14 cellular contexts compared by ENCODE assay signal in the genomic region with DNA sequence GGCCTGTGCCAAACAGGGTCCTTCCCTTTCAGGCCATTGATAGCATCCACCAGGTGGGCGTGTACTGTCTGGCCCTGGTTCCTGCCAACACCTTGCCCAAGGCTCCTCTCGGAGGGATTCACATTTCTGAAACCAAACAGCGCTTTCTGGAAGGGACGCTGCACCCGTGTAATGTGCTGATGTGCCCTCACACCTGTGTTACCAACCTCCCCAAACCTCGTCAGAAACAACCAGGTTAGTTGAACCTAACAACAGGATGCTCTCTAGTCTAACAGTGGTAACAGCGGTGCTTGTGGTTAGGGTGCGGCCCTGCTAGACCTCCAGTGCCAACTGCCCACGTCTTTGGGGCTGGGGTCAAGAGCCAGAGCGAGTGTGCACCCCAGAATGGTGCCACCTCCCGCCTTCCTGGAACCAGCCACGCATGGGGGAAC. TPM values are rescaled to one million over a fixed set of nuclear protein-coding genes. Genes with fewer than 3 reads are reported as not detected.
DNase-seq lines count a peak whose midpoint lies in the region; ATAC-seq and TF ChIP-seq lines count a peak whose summit lies in the region.
"Had no signal": no experiment of that assay in that cellular context is flagged by ENCODE, and none has a peak within 500 bp of the region (broad histone marks: within the 10 kb centered on the region; RNA-seq: fewer than 3 reads in every experiment).

No MANE protein-coding gene starts in this region.

- H3K4ac ChIP-seq in H9 (ENCODE audit: low read depth, low read length) = no peak overlapping the region

- no peaks in the 10 kb centered on the region for H3K27me3 ChIP-seq in H9 (ENCODE audit: insufficient read depth, low read length)
- H3K27me3 ChIP-seq: pancreas had no signal

- peaks cover 55% of the 10 kb centered on the region for H3K4me1 Mint-ChIP-seq in activated CD4-positive, alpha-beta T cell treated with anti-CD3 and anti-CD28 coated beads for 36 hours
- H3K4me1 Mint-ChIP-seq in activated CD4-positive, alpha-beta T cell treated with anti-CD3 and anti-CD28 coated beads, Interleukin-2, amount 10 ng/mL, durations not matched to agents 7 days and 5 days = peaks cover 55% of the 10 kb centered on the region
- H3K4me1 Mint-ChIP-seq in activated naive CD8-positive, alpha-beta T cell treated with anti-CD3 and anti-CD28 coated beads, Interleukin-2, amount 50 U/mL, for 24 hours = peaks cover 45% of the 10 kb centered on the region
- peaks cover 13 to 24% of the 10 kb centered on the region in 2 donors for H3K4me1 Mint-ChIP-seq in stimulated activated naive B cell treated with anti-CD40 and anti-IgM and Interleukin-4, amounts not matched to agents 10 μg/mL and 1 μg/mL and 100 μg/mL, for 72 hours
- H3K4me1 Mint-ChIP-seq in H9 = no peaks in the 10 kb centered on the region
- H3K4me1 Mint-ChIP-seq: endodermal cell had no signal

- no peak overlapping the region for H4K8ac ChIP-seq in H9 (replicated peaks; ENCODE audit: insufficient read length, low read depth, low read length)

- H3K23ac ChIP-seq in H9 (ENCODE audit: insufficient read length, low read depth, low read length) = no peak overlapping the region

- POLR2A ChIA-PET in activated CD4-positive, alpha-beta T cell treated with anti-CD3 and anti-CD28 coated beads for 36 hours (lab: Charles Lee) = no interaction called here
- POLR2A ChIA-PET in activated CD4-positive, alpha-beta T cell treated with anti-CD3 and anti-CD28 coated beads, Interleukin-2, amount 10 ng/mL, durations not matched to agents 7 days and 5 days (lab: Charles Lee) = no interaction called here

- no peaks in the 10 kb centered on the region for H3K23me2 ChIP-seq in H9 (ENCODE audit: insufficient read length, low read depth, low read length, poor library complexity, severe bottlenecking)

- H2AK5ac ChIP-seq in H9 (ENCODE audit: insufficient read length, low read length) = no peak overlapping the region

- peaks cover 34% of the 10 kb centered on the region for H3K36me3 Mint-ChIP-seq in activated CD4-positive, alpha-beta T cell treated with anti-CD3 and anti-CD28 coated beads for 36 hours (ENCODE audit: low read depth)
- H3K36me3 Mint-ChIP-seq in activated CD4-positive, alpha-beta T cell treated with anti-CD3 and anti-CD28 coated beads, Interleukin-2, amount 10 ng/mL, durations not matched to agents 7 days and 5 days (ENCODE audit: low read depth) = peaks cover 75% of the 10 kb centered on the region
- H3K36me3 Mint-ChIP-seq in activated naive CD8-positive, alpha-beta T cell treated with anti-CD3 and anti-CD28 coated beads, Interleukin-2, amount 50 U/mL, for 24 hours (ENCODE audit: low read depth) = peaks cover 17% of the 10 kb centered on the region
- peaks cover 54 to 62% of the 10 kb centered on the region in 2 donors for H3K36me3 Mint-ChIP-seq in stimulated activated naive B cell treated with anti-CD40 and anti-IgM and Interleukin-4, amounts not matched to agents 10 μg/mL and 1 μg/mL and 100 μg/mL, for 72 hours
- H3K36me3 Mint-ChIP-seq in H9 (ENCODE audit: insufficient read depth in 1 of 3, low read depth in 3 of 3) = peaks cover 9 to 61% (median 61%) of the 10 kb centered on the region in 3 experiments; a peak in 6 of 7 replicates

- H2BK5ac ChIP-seq in H9 (ENCODE audit: insufficient read length, low read length) = no peak overlapping the region

- H3K4me1 ChIP-seq in H9 (ENCODE audit: insufficient read depth, low read length) = no peaks in the 10 kb centered on the region
- H3K4me1 ChIP-seq: pancreas had no signal

- no peak overlapping the region for H4K91ac ChIP-seq in H9 (ENCODE audit: insufficient read length, low read depth, low read length)

- H3K79me2 ChIP-seq in H9 (ENCODE audit: insufficient read depth, low read length) = no peaks in the 10 kb centered on the region

- H2AFZ ChIP-seq in H9 (ENCODE audit: low read length) = no peak overlapping the region

- no peak overlapping the region for H3K9ac ChIP-seq in H9 (ENCODE audit: extremely low read depth, insufficient read length, low read length)

- intact Hi-C loops in activated CD4-positive, alpha-beta T cell treated with anti-CD3 and anti-CD28 coated beads for 36 hours (cut with DNase I, micrococcal nuclease) = no loop called here

- H3K9me3 Mint-ChIP-seq in activated CD4-positive, alpha-beta T cell treated with anti-CD3 and anti-CD28 coated beads for 36 hours (ENCODE audit: low read depth) = no peaks in the 10 kb centered on the region
- H3K9me3 Mint-ChIP-seq in activated CD4-positive, alpha-beta T cell treated with anti-CD3 and anti-CD28 coated beads, Interleukin-2, amount 10 ng/mL, durations not matched to agents 7 days and 5 days = peaks cover 7% of the 10 kb centered on the region
- H3K9me3 Mint-ChIP-seq in activated naive CD8-positive, alpha-beta T cell treated with anti-CD3 and anti-CD28 coated beads, Interleukin-2, amount 50 U/mL, for 24 hours = no peaks in the 10 kb centered on the region
- peaks cover 4 to 7% of the 10 kb centered on the region in 2 donors for H3K9me3 Mint-ChIP-seq in stimulated activated naive B cell treated with anti-CD40 and anti-IgM and Interleukin-4, amounts not matched to agents 10 μg/mL and 1 μg/mL and 100 μg/mL, for 72 hours
- H3K9me3 Mint-ChIP-seq in H9 = no peaks in the 10 kb centered on the region; a peak in 1 of 5 replicates

- TF ChIP-seq CTCF in H9 (conservative IDR thresholded peaks at IDR 0.05) = no peak

- no peaks in the 10 kb centered on the region for H3K79me1 ChIP-seq in H9 (ENCODE audit: insufficient read depth, low read depth, low read length, poor library complexity, severe bottlenecking)

- no peak overlapping the region for H2BK120ac ChIP-seq in H9 (ENCODE audit: low read depth, low read length, poor library complexity, severe bottlenecking)

- H3K14ac ChIP-seq in H9 (ENCODE audit: insufficient read depth, low read length) = no peak overlapping the region; the same call in 1 of the 2 replicates

- H2BK12ac ChIP-seq in H9 (ENCODE audit: insufficient read length, low read depth, low read length) = no peak overlapping the region

- no peak overlapping the region for H3K4me2 ChIP-seq in H9 (ENCODE audit: insufficient read depth, insufficient read length, low read length)

- H3K27ac Mint-ChIP-seq in activated CD4-positive, alpha-beta T cell treated with anti-CD3 and anti-CD28 coated beads for 36 hours = peak overlapping the region; percentile 81
- peak overlapping the region; percentile 92 for H3K27ac Mint-ChIP-seq in activated CD4-positive, alpha-beta T cell treated with anti-CD3 and anti-CD28 coated beads, Interleukin-2, amount 10 ng/mL, durations not matched to agents 7 days and 5 days
- peak overlapping the region; percentile 28 for H3K27ac Mint-ChIP-seq in activated naive CD8-positive, alpha-beta T cell treated with anti-CD3 and anti-CD28 coated beads, Interleukin-2, amount 50 U/mL, for 24 hours
- H3K27ac Mint-ChIP-seq in stimulated activated naive B cell treated with anti-CD40 and anti-IgM and Interleukin-4, amounts not matched to agents 10 μg/mL and 1 μg/mL and 100 μg/mL, for 72 hours = peak overlapping the region; percentile 10
- H3K27ac Mint-ChIP-seq in H9 = no peak overlapping the region; a peak in 1 of 7 replicates
- H3K27ac Mint-ChIP-seq: endodermal cell had no signal

- no peak overlapping the region for H3K4me3 Mint-ChIP-seq in activated CD4-positive, alpha-beta T cell treated with anti-CD3 and anti-CD28 coated beads for 36 hours
- peak overlapping the region; percentile 17 for H3K4me3 Mint-ChIP-seq in activated CD4-positive, alpha-beta T cell treated with anti-CD3 and anti-CD28 coated beads, Interleukin-2, amount 10 ng/mL, durations not matched to agents 7 days and 5 days
- no peak overlapping the region for H3K4me3 Mint-ChIP-seq in activated naive CD8-positive, alpha-beta T cell treated with anti-CD3 and anti-CD28 coated beads, Interleukin-2, amount 50 U/mL, for 24 hours
- H3K4me3 Mint-ChIP-seq in stimulated activated naive B cell treated with anti-CD40 and anti-IgM and Interleukin-4, amounts not matched to agents 10 μg/mL and 1 μg/mL and 100 μg/mL, for 72 hours = no peak overlapping the region
- H3K4me3 Mint-ChIP-seq in H9 = no peak overlapping the region
- H3K4me3 Mint-ChIP-seq: endodermal cell had no signal

- no peak overlapping the region for H3K18ac ChIP-seq in H9 (ENCODE audit: insufficient read length, low read depth, low read length)

- H4K20me1 ChIP-seq in H9 (ENCODE audit: control insufficient read depth, insufficient read depth, insufficient read length) = peaks cover 2% of the 10 kb centered on the region

- H2BK15ac ChIP-seq in H9 (ENCODE audit: low read depth, low read length) = no peak overlapping the region

- peak; percentile 44 for DNase-seq in activated CD4-positive, alpha-beta T cell treated with anti-CD3 and anti-CD28 coated beads for 36 hours
- no peak for DNase-seq in activated CD4-positive, alpha-beta T cell treated with anti-CD3 and anti-CD28 coated beads for 48 hours
- DNase-seq in activated CD4-positive, alpha-beta T cell treated with anti-CD3 and anti-CD28 coated beads, Interleukin-2, amount 10 ng/mL, durations not matched to agents 7 days and 5 days = peak; percentile 76
- peak; percentile 25 for DNase-seq in activated naive CD8-positive, alpha-beta T cell treated with anti-CD3 and anti-CD28 coated beads, Interleukin-2, amount 50 U/mL, for 24 hours
- no peak for DNase-seq in stimulated activated naive B cell treated with anti-CD40 and anti-IgM and Interleukin-4, amounts not matched to agents 10 μg/mL and 1 μg/mL and 100 μg/mL, for 72 hours
- DNase-seq in HT-29 (ENCODE audit: low spot score) = no peak
- DNase-seq in H9 = no peak
- DNase-seq: endodermal cell; left cardiac atrium; NCI-H2107; pancreas; stimulated activated CD4-positive, alpha-beta T cell treated with anti-CD3 and anti-CD28 coated beads, Interleukin-2, amount 100 ng/mL, for 48 hours had no signal

- no CpG with 5 or more reads among the region's 12 CpGs for WGBS in H9 (ENCODE audit: extremely low coverage, insufficient read length, low lambda C conversion rate)

- no peaks in the 10 kb centered on the region for H3K27me3 Mint-ChIP-seq in activated CD4-positive, alpha-beta T cell treated with anti-CD3 and anti-CD28 coated beads for 36 hours
- H3K27me3 Mint-ChIP-seq in activated CD4-positive, alpha-beta T cell treated with anti-CD3 and anti-CD28 coated beads, Interleukin-2, amount 10 ng/mL, durations not matched to agents 7 days and 5 days = no peaks in the 10 kb centered on the region
- no peaks in the 10 kb centered on the region for H3K27me3 Mint-ChIP-seq in activated naive CD8-positive, alpha-beta T cell treated with anti-CD3 and anti-CD28 coated beads, Interleukin-2, amount 50 U/mL, for 24 hours
- H3K27me3 Mint-ChIP-seq in stimulated activated naive B cell treated with anti-CD40 and anti-IgM and Interleukin-4, amounts not matched to agents 10 μg/mL and 1 μg/mL and 100 μg/mL, for 72 hours = no peaks in the 10 kb centered on the region
- no peaks in the 10 kb centered on the region for H3K27me3 Mint-ChIP-seq in H9 (ENCODE audit: low read depth)

- peak; percentile 31 for ATAC-seq in activated CD4-positive, alpha-beta T cell treated with anti-CD3 and anti-CD28 coated beads for 36 hours
- no peak for ATAC-seq in activated naive CD8-positive, alpha-beta T cell treated with anti-CD3 and anti-CD28 coated beads, Interleukin-2, amount 50 U/mL, for 24 hours
- ATAC-seq in stimulated activated naive B cell treated with anti-CD40 and anti-IgM and Interleukin-4, amounts not matched to agents 10 μg/mL and 1 μg/mL and 100 μg/mL, for 72 hours (replicated peaks) = peak; percentile 35 to 57
- ATAC-seq in HG03565 (IDR thresholded peaks at IDR 0.05; ENCODE audit: unreplicated experiment) = no peak
- ATAC-seq: left cardiac atrium, Panc1, pancreas had no signal

- H3K27ac ChIP-seq in H9 (ENCODE audit: insufficient read length, low read depth, low read length) = no peak overlapping the region
- H3K27ac ChIP-seq: pancreas had no signal

- no peak overlapping the region for H3K56ac ChIP-seq in H9 (ENCODE audit: insufficient read length, low read depth, low read length)

- no peak overlapping the region for H4K5ac ChIP-seq in H9 (ENCODE audit: insufficient read length, low read depth, low read length)

- H3T11ph ChIP-seq in H9 (ENCODE audit: low read length) = no peak overlapping the region

- CTCF ChIA-PET in activated CD4-positive, alpha-beta T cell treated with anti-CD3 and anti-CD28 coated beads for 36 hours (lab: Charles Lee) = interaction anchor here (0.6 to 1.5 kb wide), 3 partner anchors 8 to 29 kb away, joined by 3 to 4 read pairs (median 3); no protein-coding TSS in a partner anchor
- CTCF ChIA-PET in activated CD4-positive, alpha-beta T cell treated with anti-CD3 and anti-CD28 coated beads, Interleukin-2, amount 10 ng/mL, durations not matched to agents 7 days and 5 days (lab: Charles Lee) = interaction anchor here (2.0 kb wide), 1 partner anchor 13 kb away, joined by 11 read pairs; no protein-coding TSS in a partner anchor

- no peaks in the 10 kb centered on the region for H3K9me3 ChIP-seq in H9 (ENCODE audit: control insufficient read depth, low read depth, low read length)
- H3K9me3 ChIP-seq: pancreas had no signal

- no peak overlapping the region for H2BK20ac ChIP-seq in H9 (ENCODE audit: low read depth, low read length, poor library complexity, severe bottlenecking)

RNA-seq across cellular contexts. Expression of a gene that starts 54.4 kb away (rescaled TPM):
- total RNA-seq in activated CD4-positive, alpha-beta T cell treated with anti-CD3 and anti-CD28 coated beads for 36 hours = not detected
- under 1 TPM; 0.25 to 0.32 TPM for total RNA-seq in activated CD4-positive, alpha-beta T cell treated with anti-CD3 and anti-CD28 coated beads, Interleukin-2, amount 10 ng/mL, durations not matched to agents 7 days and 5 days
- total RNA-seq in HT-29 (2014; rRNA removed; shearing (Covaris generic)) = not detected in 2 replicates
- 0.26 and 0.53 TPM in 2 replicates for total RNA-seq in H9 (2021)
- total RNA-seq: endodermal cell had no signal

Comparison
In these comparisons a context has a peak if more than half of its experiments do, and no peak if none do; other contexts are left out.
1. DNase-seq: peak in activated CD4-positive, alpha-beta T cell treated with anti-CD3 and anti-CD28 coated beads for 36 hours (single experiment), activated CD4-positive, alpha-beta T cell treated with anti-CD3 and anti-CD28 coated beads, Interleukin-2, amount 10 ng/mL, durations not matched to agents 7 days and 5 days (single experiment) and activated naive CD8-positive, alpha-beta T cell treated with anti-CD3 and anti-CD28 coated beads, Interleukin-2, amount 50 U/mL, for 24 hours (single experiment); none in activated CD4-positive, alpha-beta T cell treated with anti-CD3 and anti-CD28 coated beads for 48 hours (single experiment), stimulated activated naive B cell treated with anti-CD40 and anti-IgM and Interleukin-4, amounts not matched to agents 10 μg/mL and 1 μg/mL and 100 μg/mL, for 72 hours (single experiment), HT-29 (single experiment) and H9 (single experiment).
2. ATAC-seq: peak in activated CD4-positive, alpha-beta T cell treated with anti-CD3 and anti-CD28 coated beads for 36 hours (single experiment) and stimulated activated naive B cell treated with anti-CD40 and anti-IgM and Interleukin-4, amounts not matched to agents 10 μg/mL and 1 μg/mL and 100 μg/mL, for 72 hours (2 of 2); none in activated naive CD8-positive, alpha-beta T cell treated with anti-CD3 and anti-CD28 coated beads, Interleukin-2, amount 50 U/mL, for 24 hours (single experiment) and HG03565 (single experiment).
3. H3K27ac Mint-ChIP-seq: peak in activated CD4-positive, alpha-beta T cell treated with anti-CD3 and anti-CD28 coated beads for 36 hours (single experiment), activated CD4-positive, alpha-beta T cell treated with anti-CD3 and anti-CD28 coated beads, Interleukin-2, amount 10 ng/mL, durations not matched to agents 7 days and 5 days (single experiment), activated naive CD8-positive, alpha-beta T cell treated with anti-CD3 and anti-CD28 coated beads, Interleukin-2, amount 50 U/mL, for 24 hours (single experiment) and stimulated activated naive B cell treated with anti-CD40 and anti-IgM and Interleukin-4, amounts not matched to agents 10 μg/mL and 1 μg/mL and 100 μg/mL, for 72 hours (single experiment); none in H9 (0 of 3).